8 cellular contexts compared by ENCODE assay signal in the genomic region with DNA sequence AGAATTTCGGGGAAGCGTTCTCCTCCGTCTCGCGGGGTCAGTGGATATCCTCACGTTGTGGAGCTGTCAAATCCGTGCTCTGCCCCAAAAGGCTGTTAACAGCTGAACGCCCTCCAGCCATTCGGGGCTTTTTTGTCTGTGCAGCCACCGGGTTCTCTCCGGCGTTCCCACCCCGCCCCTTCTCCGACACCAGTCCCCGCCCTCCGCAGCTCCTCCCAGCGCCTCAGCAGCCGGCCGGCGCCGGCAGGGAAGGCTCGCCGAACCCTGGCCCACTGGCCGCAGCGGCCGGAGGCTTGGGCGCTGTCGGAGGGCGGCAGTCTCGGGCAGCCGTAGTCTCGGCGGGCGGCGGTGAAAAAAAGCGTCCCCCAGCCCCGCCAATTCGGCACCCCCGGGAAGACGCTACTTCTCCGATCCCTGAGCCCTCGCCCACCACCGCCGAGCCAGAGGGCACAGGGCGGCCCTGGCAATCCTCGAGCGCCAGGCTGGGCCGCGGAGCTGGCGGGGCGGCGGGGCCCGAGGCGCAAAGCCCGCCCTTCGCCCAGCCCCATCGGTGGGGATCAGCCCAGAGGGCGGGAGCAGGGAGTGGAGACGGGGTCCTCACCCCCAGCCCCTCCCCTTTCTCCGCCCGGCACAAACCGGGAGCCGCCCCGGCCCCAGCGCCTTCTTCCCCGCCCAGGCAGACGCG. TPM values are rescaled to one million over a fixed set of nuclear protein-coding genes. Genes with fewer than 3 reads are reported as not detected.
A peak's percentile ranks its signal among the peaks of the same experiment; 100 is the strongest.
DNase-seq lines count a peak whose midpoint lies in the region; ATAC-seq and TF ChIP-seq lines count a peak whose summit lies in the region.

A gene (minus strand): TSS at position 496 of the 685 bp plus-strand sequence. CDS start 773 bp downstream, outside the sequence.

- BruUV-seq in Panc1 (replicated peaks; lab: Mats Ljungman, UMichigan): no TSS peak

- peak; percentile 19; the same call in 1 of the 2 replicates for TF ChIP-seq EP300 in Ishikawa (IDR thresholded peaks at IDR 0.05; ENCODE audit: borderline replicate concordance)

- H3K36me3 ChIP-seq in Panc1 (ENCODE audit: control insufficient read depth, insufficient read depth, low read length) (no peaks in the 10 kb centered on the region), muscle layer of duodenum (ENCODE audit: control insufficient read depth in 1 of 2, insufficient read depth in 2 of 2, low read length in 2 of 2) (peaks cover 0 to 4% of the 10 kb centered on the region in 2 donors)

- DNase-seq in DMS53 treated with DMSO at 0.1 percent for 48 hours (lab: John Stamatoyannopoulos, UW; ENCODE audit: unreplicated experiment) (peak; percentile 52), Panc1 (ENCODE audit: low read depth, low spot score) (peak; percentile 46)
- peak; percentile 75 for DNase-seq in activated T-cell treated with anti-CD3 and anti-CD28 coated beads, Interleukin-2, amount 50 U/mL, for 4 hours
- peak; percentile 73 for DNase-seq in stimulated activated CD8-positive, alpha-beta memory T cell treated with anti-CD3 and anti-CD28 coated beads, Interleukin-7, amount 100 ng/mL, for 24 hours (ENCODE audit: low read depth)

- POLR2A ChIA-PET in Panc1 (lab: Charles Lee): interaction anchor here (0.6 to 1.5 kb wide), 25 partner anchors 8 to 1780 kb away, joined by 3 to 8 read pairs (median 4); a partner anchor contains a TSS

- H3K9me3 ChIP-seq in Panc1 (ENCODE audit: control insufficient read depth, insufficient read depth, low read depth, low read length) (no peaks in the 10 kb centered on the region), muscle layer of duodenum (ENCODE audit: control insufficient read depth in 1 of 2, low read length in 2 of 2) (no peaks in the 10 kb centered on the region)

- peak within 1 kb of the TSS; percentile 96 for H3K27ac ChIP-seq in Panc1 (ENCODE audit: low read length)
- H3K27ac ChIP-seq in muscle layer of duodenum (ENCODE audit: low read length): peak within 1 kb of the TSS; percentile 99

- peak within 1 kb of the TSS; percentile 64 to 89 for H3K4me3 ChIP-seq in Panc1 (ENCODE audit: low read depth in 2 of 2, low read length in 2 of 2)
- H3K4me3 ChIP-seq in muscle layer of duodenum (ENCODE audit: low read depth in 1 of 2, low read length in 2 of 2): peak within 1 kb of the TSS; percentile 84 to 92

- H3K4me3 Mint-ChIP-seq in activated T-cell treated with anti-CD3 and anti-CD28 coated beads, Interleukin-2, amount 50 U/mL, for 4 hours: peak within 1 kb of the TSS; percentile 92

- no peaks in the 10 kb centered on the region for H3K9me3 Mint-ChIP-seq in activated T-cell treated with anti-CD3 and anti-CD28 coated beads, Interleukin-2, amount 50 U/mL, for 4 hours

- CTCF ChIA-PET in Panc1 (lab: Charles Lee): interaction anchor here (0.6 to 0.9 kb wide), 6 partner anchors 79 to 1174 kb away, joined by 3 to 6 read pairs (median 5); a partner anchor contains a TSS

- no peaks in the 10 kb centered on the region for H3K27me3 Mint-ChIP-seq in activated T-cell treated with anti-CD3 and anti-CD28 coated beads, Interleukin-2, amount 50 U/mL, for 4 hours (ENCODE audit: low read depth)

- H3K27me3 ChIP-seq in Panc1 (ENCODE audit: control insufficient read depth, insufficient read depth, low read length) (no peaks in the 10 kb centered on the region), muscle layer of duodenum (ENCODE audit: low read depth, low read length) (no peaks in the 10 kb centered on the region)

- H3K4me1 ChIP-seq in Panc1 (ENCODE audit: control insufficient read depth, insufficient read depth, low read length) (peaks cover 18% of the 10 kb centered on the region), muscle layer of duodenum (ENCODE audit: control insufficient read depth in 1 of 2, insufficient read depth in 2 of 2, low read length in 2 of 2) (peaks cover 10 to 31% of the 10 kb centered on the region in 2 donors)

- H3K4me1 Mint-ChIP-seq in activated T-cell treated with anti-CD3 and anti-CD28 coated beads, Interleukin-2, amount 50 U/mL, for 4 hours (ENCODE audit: low read depth): peaks cover 42% of the 10 kb centered on the region

- in situ Hi-C loops in Panc1 (cut with HindIII; ENCODE audit: low pct_unique_long_range_greater_than_20kb, low sequenced_read_pairs): no loop called here

- H3K36me3 Mint-ChIP-seq in activated T-cell treated with anti-CD3 and anti-CD28 coated beads, Interleukin-2, amount 50 U/mL, for 4 hours (ENCODE audit: insufficient read depth): peaks cover 2% of the 10 kb centered on the region

- peak; percentile 16; the same call in 1 of the 2 replicates for TF ChIP-seq CTCF in Panc1 (IDR thresholded peaks at IDR 0.05)

- intact Hi-C loops in Panc1 (cut with micrococcal nuclease; ENCODE audit: unreplicated experiment): loop anchor here (2.0 kb wide), 1 partner anchor 288 kb away; a partner anchor contains a TSS

- ATAC-seq in GM21619 (IDR thresholded peaks at IDR 0.05; ENCODE audit: unreplicated experiment): peak; percentile 60
- peak; percentile 92 for ATAC-seq in Panc1
- ATAC-seq in activated T-cell treated with anti-CD3 and anti-CD28 coated beads, Interleukin-2, amount 50 U/mL, for 4 hours: peak; percentile 71 to 85
- ATAC-seq in esophagus mucosa: peak; percentile 96

- no peak for TF ChIP-seq RAD21 in Ishikawa (IDR thresholded peaks at IDR 0.05; ENCODE audit: low read depth)

TF ChIP-seq in Ishikawa, 13 proteins besides CTCF, POLR2A, EP300 and RAD21:
- TF ChIP-seq CREB1 (IDR thresholded peaks at IDR 0.05; ENCODE audit: low read depth): no peak
- peak; percentile 70 for TF ChIP-seq TAF1 (IDR thresholded peaks at IDR 0.05; ENCODE audit: low read depth)
- TF ChIP-seq ZBTB7A (IDR thresholded peaks at IDR 0.05; ENCODE audit: low read depth): 0 out of 2 replicates have a peak, but pooled peaks have one; percentile 67

RNA-seq across cellular contexts. Expression of the gene that starts here (rescaled TPM):
- total RNA-seq in Panc1 (2021; ENCODE audit: unreplicated experiment): 11.3 TPM
- 5.5 TPM for polyA plus RNA-seq in Panc1 (2012; ENCODE audit: insufficient read length)
- total RNA-seq in activated T-cell treated with anti-CD3 and anti-CD28 coated beads, Interleukin-2, amount 50 U/mL, for 4 hours: 1 to 10 TPM; 3.9 to 7.0 (median 5.2) TPM
- 8.2 TPM for total RNA-seq in esophagus mucosa

Comparison
In these comparisons a context has a peak if more than half of its experiments do, and no peak if none do; other contexts are left out.
1. Peak in every context shown above with its lines: DNase-seq, ATAC-seq, H3K4me3 ChIP-seq and H3K27ac ChIP-seq.